In genomic region chr12:12473223-12473622, GRCh38 we compare ENCODE assay signal across 22 cellular contexts.
DNase-seq lines count a peak whose midpoint lies in the region; ATAC-seq, FAIRE-seq and TF ChIP-seq lines count a peak whose summit lies in the region.
"Had no signal": no experiment of that assay in that cellular context is flagged by ENCODE, and none has a peak within 500 bp of the region (broad histone marks: within the 10 kb centered on the region; RNA-seq: fewer than 3 reads in every experiment).

No MANE protein-coding gene starts in this region.

- no peak for TF ChIP-seq CTCF in WTC11 (IDR thresholded peaks at IDR 0.05)
- no peak for TF ChIP-seq CTCF in dorsolateral prefrontal cortex (IDR thresholded peaks at IDR 0.05 in 54 of 56, conservative IDR thresholded peaks at IDR 0.05 in 2 of 56; ENCODE audit: low read depth in 1 of 56, partially characterized antibody in 56 of 56)

- H3K4me3 Mint-ChIP-seq in activated naive CD4-positive, alpha-beta T cell treated with anti-CD3 and anti-CD28 coated beads for 36 hours = no peak overlapping the region
- H3K4me3 Mint-ChIP-seq in WTC11 = no peak overlapping the region

- H3K4me1 Mint-ChIP-seq in activated naive CD4-positive, alpha-beta T cell treated with anti-CD3 and anti-CD28 coated beads for 36 hours (ENCODE audit: low read depth) = peaks cover 38% of the 10 kb centered on the region
- H3K4me1 Mint-ChIP-seq in WTC11 = peaks cover 7% of the 10 kb centered on the region

- intact Hi-C loops in activated naive CD4-positive, alpha-beta T cell treated with anti-CD3 and anti-CD28 coated beads for 36 hours (cut with micrococcal nuclease) = no loop called here
- intact Hi-C loops in dorsolateral prefrontal cortex (cut with DNase I) = loop anchor here (5.0 to 10.0 kb wide), 2 partner anchors 36 to 98 kb away; no protein-coding TSS in a partner anchor

- H3K27ac ChIP-seq in dorsolateral prefrontal cortex = peak overlapping the region in 36 of 59 donors; percentile 1 to 95 (median 64)
- H3K27ac ChIP-seq in substantia nigra (ENCODE audit: low read depth, low read length, poor library complexity, severe bottlenecking) = peak overlapping the region; percentile 91
- H3K27ac ChIP-seq: body of pancreas, colonic mucosa, epithelial cell of prostate, lower lobe of right lung, ovary, vagina had no signal

- TF ChIP-seq POLR2A in H54 (IDR thresholded peaks at IDR 0.05; ENCODE audit: low read depth, low read length) = no peak

- no peak for FAIRE-seq in H54 (lab: Jason Lieb, UNC)

- peaks cover 53% of the 10 kb centered on the region for H3K36me3 Mint-ChIP-seq in activated naive CD4-positive, alpha-beta T cell treated with anti-CD3 and anti-CD28 coated beads for 36 hours (ENCODE audit: low read depth)
- H3K36me3 Mint-ChIP-seq in WTC11 = peaks cover 52% of the 10 kb centered on the region

- POLR2A ChIA-PET in WTC11 (lab: Charles Lee) = no interaction called here

- DNase-seq in activated naive CD4-positive, alpha-beta T cell treated with anti-CD3 and anti-CD28 coated beads for 36 hours = no peak
- DNase-seq in activated naive CD4-positive, alpha-beta T cell (lab: John Stamatoyannopoulos, UW) = no peak
- DNase-seq in WTC11 (ENCODE audit: low spot score) (no peak), dorsolateral prefrontal cortex (no peak), substantia nigra (lab: John Stamatoyannopoulos, UW) (no peak), SKM-1 treated with dmso at 0.1 percent for 144 hours (lab: John Stamatoyannopoulos, UW; ENCODE audit: unreplicated experiment) (no peak), activated gamma-delta T cell (lab: John Stamatoyannopoulos, UW) (no peak), H54 (ENCODE audit: insufficient read length, low spot score) (no peak)
- DNase-seq: body of pancreas, colonic mucosa, DND-41, foreskin fibroblast, hippocampal formation, lower lobe of right lung, MG63, NCI-H2171 treated with DMSO at 0.1 percent for 48 hours, NCI-H69, ovary, Right ventricle myocardium superior had no signal

- no peak overlapping the region for H3K4me3 ChIP-seq in dorsolateral prefrontal cortex
- H3K4me3 ChIP-seq: body of pancreas, colonic mucosa, lower lobe of right lung, MG63, ovary, vagina had no signal

- no peaks in the 10 kb centered on the region for H3K27me3 ChIP-seq in dorsolateral prefrontal cortex
- H3K27me3 ChIP-seq: body of pancreas, colonic mucosa, MG63, ovary, vagina had no signal

- no peak for ATAC-seq in WTC11
- ATAC-seq: body of pancreas, HCT116, lower lobe of right lung had no signal

- CTCF ChIA-PET in activated naive CD4-positive, alpha-beta T cell treated with anti-CD3 and anti-CD28 coated beads for 36 hours (lab: Charles Lee) = interaction anchor here (0.6 to 1.5 kb wide), 5 partner anchors 11 to 96 kb away, joined by 3 to 5 read pairs (median 3); no protein-coding TSS in a partner anchor
- CTCF ChIA-PET in WTC11 (lab: Charles Lee) = interaction anchor here (1.0 to 2.1 kb wide), 4 partner anchors 30 to 264 kb away, joined by 3 to 6 read pairs (median 3); no protein-coding TSS in a partner anchor

- H3K27ac Mint-ChIP-seq in activated naive CD4-positive, alpha-beta T cell treated with anti-CD3 and anti-CD28 coated beads for 36 hours = peak overlapping the region; percentile 95
- peak overlapping the region; percentile 17; the same call in 1 of the 2 replicates for H3K27ac Mint-ChIP-seq in WTC11

- H3K9me3 Mint-ChIP-seq in activated naive CD4-positive, alpha-beta T cell treated with anti-CD3 and anti-CD28 coated beads for 36 hours = no peaks in the 10 kb centered on the region
- H3K9me3 Mint-ChIP-seq in WTC11 = peaks cover 24% of the 10 kb centered on the region

- no peaks in the 10 kb centered on the region for H3K27me3 Mint-ChIP-seq in activated naive CD4-positive, alpha-beta T cell treated with anti-CD3 and anti-CD28 coated beads for 36 hours (ENCODE audit: low read depth)
- peaks cover 2% of the 10 kb centered on the region for H3K27me3 Mint-ChIP-seq in WTC11 (ENCODE audit: low read depth)

TF ChIP-seq in WTC11, 78 proteins besides CTCF, POLR2A, EP300 and RAD21:
- TF ChIP-seq FOXP1 (CRISPR knock-in tag; IDR thresholded peaks at IDR 0.05; ENCODE audit: borderline replicate concordance) = no peak
- TF ChIP-seq ZNF219 (CRISPR knock-in tag; IDR thresholded peaks at IDR 0.05; ENCODE audit: borderline replicate concordance) = no peak
- no peak for TF ChIP-seq ZNF263 (CRISPR knock-in tag; IDR thresholded peaks at IDR 0.05; ENCODE audit: low read depth)
- TF ChIP-seq, protein P1, sequence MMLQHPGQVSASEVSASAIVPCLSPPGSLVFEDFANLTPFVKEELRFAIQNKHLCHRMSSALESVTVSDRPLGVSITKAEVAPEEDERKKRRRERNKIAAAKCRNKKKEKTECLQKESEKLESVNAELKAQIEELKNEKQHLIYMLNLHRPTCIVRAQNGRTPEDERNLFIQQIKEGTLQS (CRISPR knock-in tag; conservative IDR thresholded peaks at IDR 0.05) = no peak
